In genomic region chr15:99279290-99279689, GRCh38 we compare ENCODE assay signal across 24 cellular contexts. TPM values are rescaled to one million over a fixed set of nuclear protein-coding genes. Genes with fewer than 3 reads are reported as not detected.
DNase-seq lines count a peak whose midpoint lies in the region; ATAC-seq, FAIRE-seq and TF ChIP-seq lines count a peak whose summit lies in the region.
"Had no signal": no experiment of that assay in that cellular context is flagged by ENCODE, and none has a peak within 500 bp of the region (broad histone marks: within the 10 kb centered on the region; RNA-seq: fewer than 3 reads in every experiment).

No MANE protein-coding gene starts in this region.

- H3K27ac Mint-ChIP-seq in activated CD4-positive, alpha-beta T cell treated with anti-CD3 and anti-CD28 coated beads, Interleukin-2, amount 10 ng/mL, durations not matched to agents 24 days and 14 days, result peak overlapping the region; percentile 93
- no peak overlapping the region for H3K27ac Mint-ChIP-seq in T-cell
- H3K27ac Mint-ChIP-seq: naive thymus-derived CD8-positive, alpha-beta T cell; type B pancreatic cell had no signal

- H3K4me1 Mint-ChIP-seq in activated CD4-positive, alpha-beta T cell treated with anti-CD3 and anti-CD28 coated beads, Interleukin-2, amount 10 ng/mL, durations not matched to agents 24 days and 14 days, result peaks cover 38% of the 10 kb centered on the region
- peaks cover 20 to 26% (median 24%) of the 10 kb centered on the region in 3 donors for H3K4me1 Mint-ChIP-seq in T-cell

- H3K27me3 ChIP-seq in heart left ventricle, result no peaks in the 10 kb centered on the region
- H3K27me3 ChIP-seq: dorsolateral prefrontal cortex had no signal

- TF ChIP-seq CTCF in heart left ventricle (IDR thresholded peaks at IDR 0.05), result no peak

- peaks cover 11% of the 10 kb centered on the region for H3K36me3 Mint-ChIP-seq in activated CD4-positive, alpha-beta T cell treated with anti-CD3 and anti-CD28 coated beads, Interleukin-2, amount 10 ng/mL, durations not matched to agents 24 days and 14 days (ENCODE audit: low read depth)
- H3K36me3 Mint-ChIP-seq in T-cell, result peaks cover 17% of the 10 kb centered on the region
- H3K36me3 Mint-ChIP-seq: type B pancreatic cell had no signal

- ATAC-seq in T-cell (replicated peaks in 1 of 4) (no peak), heart left ventricle (no peak)
- ATAC-seq: naive thymus-derived CD8-positive, alpha-beta T cell; Panc1; SK-N-SH treated with all-trans-retinoic acid at 6 μM for 48 hours had no signal

- CTCF ChIA-PET in T-cell (lab: Charles Lee), result interaction anchor here in 1 of 2 donors (1.2 kb wide), 1 partner anchor 425 kb away, joined by 6 read pairs; no protein-coding TSS in a partner anchor

- intact Hi-C loops in activated CD4-positive, alpha-beta T cell treated with anti-CD3 and anti-CD28 coated beads, Interleukin-2, amount 10 ng/mL, durations not matched to agents 24 days and 14 days (cut with micrococcal nuclease), result loop anchor here (2.0 to 10.0 kb wide), 2 partner anchors 26 to 1066 kb away; partner anchors contain the start of gene ADAMTS17
- intact Hi-C loops in heart left ventricle (cut with DNase I), result loop anchor here in 2 of 10 donors (5.0 to 10.0 kb wide), 4 partner anchors 446 to 636 kb away; no protein-coding TSS in a partner anchor

- peaks cover 3% of the 10 kb centered on the region for H3K9me3 Mint-ChIP-seq in activated CD4-positive, alpha-beta T cell treated with anti-CD3 and anti-CD28 coated beads, Interleukin-2, amount 10 ng/mL, durations not matched to agents 24 days and 14 days
- no peaks in the 10 kb centered on the region for H3K9me3 Mint-ChIP-seq in T-cell
- H3K9me3 Mint-ChIP-seq: activated naive CD4-positive, alpha-beta T cell treated with anti-CD3 and anti-CD28 coated beads, Interleukin-2, amount 50 U/mL, for 72 hours; central memory CD8-positive, alpha-beta T cell; type B pancreatic cell had no signal

- no peaks in the 10 kb centered on the region for H3K9me3 ChIP-seq in heart left ventricle

- H3K4me3 ChIP-seq in heart left ventricle, result no peak overlapping the region
- H3K4me3 ChIP-seq: dorsolateral prefrontal cortex, GM23248 had no signal

- FAIRE-seq in GM18507 (lab: Jason Lieb, UNC), result peak; percentile 35
- FAIRE-seq: endothelial cell of umbilical vein had no signal

- no peak for TF ChIP-seq POLR2A in heart left ventricle (IDR thresholded peaks at IDR 0.05)

- H3K4me3 Mint-ChIP-seq in activated CD4-positive, alpha-beta T cell treated with anti-CD3 and anti-CD28 coated beads, Interleukin-2, amount 10 ng/mL, durations not matched to agents 24 days and 14 days, result peak overlapping the region; percentile 63
- H3K4me3 Mint-ChIP-seq in T-cell, result no peak overlapping the region
- H3K4me3 Mint-ChIP-seq: central memory CD8-positive, alpha-beta T cell; naive thymus-derived CD8-positive, alpha-beta T cell; type B pancreatic cell had no signal

- peaks cover 0 to 20% (median 4%) of the 10 kb centered on the region in 12 donors for H3K4me1 ChIP-seq in heart left ventricle

- POLR2A ChIA-PET in T-cell (lab: Charles Lee), result no interaction called here

- peaks cover 0 to 7% (median 0%) of the 10 kb centered on the region in 9 donors for H3K36me3 ChIP-seq in heart left ventricle

- H3K27ac ChIP-seq in heart left ventricle, result no peak overlapping the region
- H3K27ac ChIP-seq: GM23248 had no signal

- H3K27me3 Mint-ChIP-seq in activated CD4-positive, alpha-beta T cell treated with anti-CD3 and anti-CD28 coated beads, Interleukin-2, amount 10 ng/mL, durations not matched to agents 24 days and 14 days, result no peaks in the 10 kb centered on the region
- H3K27me3 Mint-ChIP-seq in T-cell, result no peaks in the 10 kb centered on the region
- H3K27me3 Mint-ChIP-seq: central memory CD8-positive, alpha-beta T cell; naive thymus-derived CD8-positive, alpha-beta T cell; type B pancreatic cell had no signal

- DNase-seq in activated CD4-positive, alpha-beta T cell treated with anti-CD3 and anti-CD28 coated beads, Interleukin-2, amount 10 ng/mL, durations not matched to agents 24 days and 14 days, result peak; percentile 64
- DNase-seq in activated CD4-positive, alpha-beta T cell treated with anti-CD3 and anti-CD28 coated beads for 1 hour, result no peak
- DNase-seq in GM18507 (ENCODE audit: extremely low spot score, insufficient read length, low read depth) (no peak), SK-MEL-5 (ENCODE audit: low read depth, low spot score) (peak; percentile 28), foreskin melanocyte (peak; percentile 91), T-cell (no peak), nucleus accumbens (lab: John Stamatoyannopoulos, UW) (no peak), heart left ventricle (no peak)
- DNase-seq: activated CD4-positive, CD25-positive, alpha-beta regulatory T cell; DMS79; dorsolateral prefrontal cortex; GM23248; head of caudate nucleus; Kasumi-1; naive thymus-derived CD8-positive, alpha-beta T cell; NCI-H1417; NCI-H510A; stimulated activated CD4-positive, alpha-beta T cell treated with anti-CD3 and anti-CD28 coated beads, Interleukin-4, amount 100 ng/mL, for 4 hours had no signal

- whole genome bisulfite sequencing in heart left ventricle, 4 donors, result 88 to 98% (median 89%) methylated on average over 3 of the region's 3 CpGs

- in situ Hi-C loops in SK-MEL-5 (cut with HindIII; ENCODE audit: low pct_unique_long_range_greater_than_20kb, low sequenced_read_pairs), result no loop called here

RNA-seq across cellular contexts. Expression of gene LRRC28, which starts 28.0 kb away (rescaled TPM):
- 15.1 and 16.7 TPM in 2 replicates for total RNA-seq in activated CD4-positive, alpha-beta T cell treated with anti-CD3 and anti-CD28 coated beads, Interleukin-2, amount 10 ng/mL, durations not matched to agents 24 days and 14 days
- total RNA-seq in SK-MEL-5 (2014; rRNA removed; shearing (Covaris generic)), result 30.5 and 30.7 TPM in 2 replicates
- 22.4 and 28.0 TPM in 2 replicates for polyA plus RNA-seq in SK-MEL-5 (2015; cell fraction: cytosol; rRNA removed)
- 37.2 and 37.5 TPM in 2 replicates for polyA plus RNA-seq in SK-MEL-5 (2015; cell fraction: nucleus; rRNA removed)
- 10 to 100 TPM; 14.2 to 20.0 (median 16.5) TPM for total RNA-seq in T-cell
- total RNA-seq in heart left ventricle, result 10 to 100 TPM; 16.0 to 28.6 (median 21.3) TPM
- 10 to 100 TPM in 1 of 2 donors, 1 to 10 TPM in 1; 5.1 to 13.2 TPM for polyA plus RNA-seq in heart left ventricle

RNA-seq across cellular contexts. Expression of gene TTC23, which starts 29.9 kb away (rescaled TPM):
- 4.7 and 6.0 TPM in 2 replicates for total RNA-seq in activated CD4-positive, alpha-beta T cell treated with anti-CD3 and anti-CD28 coated beads, Interleukin-2, amount 10 ng/mL, durations not matched to agents 24 days and 14 days
- total RNA-seq in SK-MEL-5 (2014; rRNA removed; shearing (Covaris generic)), result 14.1 and 16.0 TPM in 2 replicates
- polyA plus RNA-seq in SK-MEL-5 (2015; cell fraction: cytosol; rRNA removed), result 12.4 and 18.5 TPM in 2 replicates
- polyA plus RNA-seq in SK-MEL-5 (2015; cell fraction: nucleus; rRNA removed), result 26.2 and 44.6 TPM in 2 replicates
- total RNA-seq in T-cell, result 1 to 10 TPM in 2 of 5 donors, under 1 TPM in 1, not detected in 2; 0.18 to 2.2 (median 1.3) TPM
- 10 to 100 TPM in 8 of 9 donors, 1 to 10 TPM in 1; 9.3 to 19.5 (median 12.4) TPM for total RNA-seq in heart left ventricle
- polyA plus RNA-seq in heart left ventricle, result 1 to 10 TPM; 5.7 to 8.9 TPM

Comparison
In these comparisons a context has a peak if more than half of its experiments do, and no peak if none do; other contexts are left out.
1. DNase-seq: peak in activated CD4-positive, alpha-beta T cell treated with anti-CD3 and anti-CD28 coated beads, Interleukin-2, amount 10 ng/mL, durations not matched to agents 24 days and 14 days (single experiment), SK-MEL-5 (single experiment) and foreskin melanocyte (single experiment); none in activated CD4-positive, alpha-beta T cell treated with anti-CD3 and anti-CD28 coated beads for 1 hour (single experiment), GM18507 (single experiment), T-cell (0 of 34), nucleus accumbens (0 of 56) and heart left ventricle (0 of 5).